ENCODE assay signal across 8 cellular contexts in the genomic region with DNA sequence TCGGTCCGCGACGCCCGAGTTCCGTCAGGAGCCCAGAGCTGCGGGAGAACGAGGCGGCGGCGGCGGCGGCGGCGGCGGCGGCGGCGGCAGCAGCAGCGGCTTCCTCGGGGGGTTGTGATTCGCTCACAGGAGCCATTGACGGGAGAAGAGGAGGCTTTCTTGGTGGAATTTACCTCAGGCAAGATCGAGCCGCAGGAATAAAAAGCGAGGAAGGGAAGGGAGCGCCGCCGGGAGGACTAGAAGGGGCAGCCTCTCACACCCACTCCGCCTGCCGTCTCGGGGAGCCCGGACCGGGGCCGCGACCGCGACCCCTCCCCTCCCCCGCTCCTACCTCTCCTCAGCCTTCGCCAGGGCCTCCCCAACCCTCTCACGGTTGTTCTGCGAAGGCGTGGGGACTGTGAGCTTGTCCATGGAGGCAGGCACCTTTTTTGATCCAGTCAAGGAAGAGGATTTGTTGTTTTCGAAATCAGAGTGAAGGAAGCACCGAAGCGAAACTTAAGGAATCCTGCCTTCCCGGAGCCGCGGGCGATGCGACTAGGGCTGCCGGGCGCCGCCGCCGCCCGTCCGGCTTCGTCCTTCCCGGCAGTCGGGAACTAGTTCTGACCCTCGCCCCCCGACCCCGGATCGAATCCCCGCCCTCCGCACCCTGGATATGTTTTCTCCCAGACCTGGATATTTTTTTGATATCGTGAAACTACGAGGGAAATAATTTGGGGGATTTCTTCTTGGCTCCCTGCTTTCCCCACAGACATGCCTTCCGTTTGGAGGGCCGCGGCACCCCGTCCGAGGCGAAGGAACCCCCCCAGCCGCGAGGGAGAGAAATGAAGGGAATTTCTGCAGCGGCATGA. TPM values are rescaled to one million over a fixed set of nuclear protein-coding genes. Genes with fewer than 3 reads are reported as not detected.
DNase-seq lines count a peak whose midpoint lies in the region; ATAC-seq and TF ChIP-seq lines count a peak whose summit lies in the region.

No MANE protein-coding gene starts in this region.

- peak; percentile 72 for DNase-seq in ELR (ENCODE audit: low read depth)
- DNase-seq in GOT3 (lab: John Stamatoyannopoulos, UW), result peak; percentile 43
- DNase-seq in LNCaP clone FGC (ENCODE audit: low read depth), result no peak
- peak; percentile 17 to 24 for DNase-seq in activated CD4-positive, alpha-beta T cell treated with anti-CD3 and anti-CD28 coated beads, Interleukin-2, amount 50 U/mL, for 24 hours (ENCODE audit: low read depth in 1 of 2, low spot score in 1 of 2)
- peak; percentile 49 for DNase-seq in lung (ENCODE audit: low spot score)
- peak; percentile 9 for DNase-seq in stimulated activated CD8-positive, alpha-beta memory T cell treated with anti-CD3 and anti-CD28 coated beads, Interleukin-12 subunit alpha, Interleukin-12 subunit beta, amount 100 ng/mL, for 1 hour (ENCODE audit: low read depth)
- no peak for DNase-seq in middle frontal gyrus (ENCODE audit: extremely low spot score, low spot score)

- H3K4me3 ChIP-seq in LNCaP clone FGC (ENCODE audit: low read depth, low read length), result peak overlapping the region; percentile 85
- peak overlapping the region; percentile 89 to 94 for H3K4me3 ChIP-seq in duodenal mucosa (ENCODE audit: low read depth in 1 of 2, low read length in 2 of 2)
- peak overlapping the region; percentile 97 for H3K4me3 ChIP-seq in lung

- H3K9me3 ChIP-seq in duodenal mucosa (ENCODE audit: control insufficient read depth in 1 of 2, low read length in 2 of 2) (no peaks in the 10 kb centered on the region), lung (ENCODE audit: control insufficient read depth in 2 of 2, insufficient read depth in 1 of 2, low read length in 1 of 2) (no peaks in the 10 kb centered on the region)

- ATAC-seq in lung (ENCODE audit: insufficient read depth, low FRiP score), result peak; percentile 20

- peaks cover 15 to 24% of the 10 kb centered on the region in 2 donors for H3K4me1 ChIP-seq in duodenal mucosa (ENCODE audit: control insufficient read depth in 1 of 2, insufficient read depth in 2 of 2, low read length in 2 of 2)
- H3K4me1 ChIP-seq in lung (ENCODE audit: control insufficient read depth in 2 of 2, insufficient read depth in 2 of 2, low read length in 2 of 2), result peaks cover 4% of the 10 kb centered on the region in 2 donors

- H3K27me3 ChIP-seq in duodenal mucosa (ENCODE audit: control insufficient read depth in 1 of 2, insufficient read depth in 2 of 2, low read length in 2 of 2) (no peaks in the 10 kb centered on the region), lung (ENCODE audit: control insufficient read depth, insufficient read depth) (no peaks in the 10 kb centered on the region)

- peak overlapping the region; percentile 78 to 98 for H3K9ac ChIP-seq in duodenal mucosa (ENCODE audit: low read depth in 1 of 2, low read length in 2 of 2)

- H3K36me3 ChIP-seq in duodenal mucosa (ENCODE audit: control insufficient read depth in 1 of 2, insufficient read depth in 2 of 2, low read length in 2 of 2) (no peaks in the 10 kb centered on the region), lung (ENCODE audit: control insufficient read depth in 2 of 2, insufficient read depth in 2 of 2, low read length in 2 of 2) (no peaks in the 10 kb centered on the region)

- H3K27ac ChIP-seq in duodenal mucosa (ENCODE audit: low read depth, low read length) (peak overlapping the region; percentile 92), lung (ENCODE audit: low read depth in 1 of 2, low read length in 1 of 2) (peak overlapping the region; percentile 97 to 98)

- WGBS in lung, 2 donors, result 0% methylated on average over 63 to 78 of the region's 78 CpGs

- no peak for TF ChIP-seq CTCF in LNCaP clone FGC (IDR thresholded peaks at IDR 0.05; ENCODE audit: control insufficient read depth, extremely low read depth, insufficient read depth)
- TF ChIP-seq CTCF in lung (IDR thresholded peaks at IDR 0.05; ENCODE audit: control extremely low read depth, extremely low read depth), result no peak

RNA-seq across cellular contexts. Expression of a gene that starts 0.6 kb away (rescaled TPM):
- total RNA-seq in lung, result 100 to 1,000 TPM in 1 of 2 donors, 10 to 100 TPM in 1; 55.0 to 107 TPM
- polyA plus RNA-seq in lung, result 10 to 100 TPM; 11.4 to 18.3 TPM

Comparison
In these comparisons a context has a peak if more than half of its experiments do, and no peak if none do; other contexts are left out.
1. DNase-seq: peak in ELR (single experiment), GOT3 (single experiment), activated CD4-positive, alpha-beta T cell treated with anti-CD3 and anti-CD28 coated beads, Interleukin-2, amount 50 U/mL, for 24 hours (2 of 2), lung (single experiment) and stimulated activated CD8-positive, alpha-beta memory T cell treated with anti-CD3 and anti-CD28 coated beads, Interleukin-12 subunit alpha, Interleukin-12 subunit beta, amount 100 ng/mL, for 1 hour (single experiment); none in LNCaP clone FGC (single experiment) and middle frontal gyrus (single experiment).
2. Peak in every context shown above with its lines, with median percentiles within 50 percentile points of each other: H3K4me3 ChIP-seq.